In the genomic region with DNA sequence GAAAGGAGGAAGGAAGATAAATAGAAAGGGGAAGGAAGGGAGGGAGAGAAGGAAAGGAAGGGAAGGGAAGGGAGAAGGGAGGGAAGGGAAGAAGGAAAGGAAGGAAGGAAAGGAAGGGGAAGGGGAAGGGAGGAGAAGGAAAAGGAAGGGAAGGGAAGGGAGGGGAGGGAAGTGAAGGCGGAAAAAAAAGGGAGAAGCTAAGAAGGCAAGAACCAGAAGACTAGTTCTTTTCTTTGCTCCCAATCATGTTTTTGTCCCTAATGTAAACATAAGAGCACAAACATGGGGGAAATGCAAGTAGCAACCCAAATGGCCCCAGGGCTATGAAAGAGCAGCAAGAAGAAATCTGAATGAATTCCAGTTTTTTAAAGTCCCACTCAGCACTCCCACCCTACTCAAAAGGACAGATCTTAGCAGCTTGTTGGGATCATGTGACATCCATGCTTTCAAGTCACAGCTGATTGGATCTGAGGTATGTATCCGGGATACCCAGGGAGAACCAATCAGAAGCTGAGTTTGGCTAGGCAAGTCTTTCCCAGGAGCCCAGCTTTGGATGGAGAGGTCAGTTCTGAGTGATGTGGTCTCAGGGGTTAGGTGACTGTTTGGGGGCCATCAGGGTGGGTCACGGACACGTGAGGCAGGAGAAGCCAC, we compare ENCODE assay signal across 23 cellular contexts. TPM values are rescaled to one million over a fixed set of nuclear protein-coding genes. Genes with fewer than 3 reads are reported as not detected.
DNase-seq lines count a peak whose midpoint lies in the region; ATAC-seq, FAIRE-seq and TF ChIP-seq lines count a peak whose summit lies in the region.
"Had no signal": no experiment of that assay in that cellular context is flagged by ENCODE, and none has a peak within 500 bp of the region (broad histone marks: within the 10 kb centered on the region; RNA-seq: fewer than 3 reads in every experiment).

No MANE protein-coding gene starts in this region.

- POLR2A ChIA-PET in HepG2 (lab: Yijun Ruan, JAX), result interaction anchor here (1.1 kb wide), 1 partner anchor 25 kb away, joined by 4 read pairs; no protein-coding TSS in a partner anchor
- POLR2A ChIA-PET in K562 (lab: Yijun Ruan, JAX), result no interaction called here

- H3K4me3 ChIP-seq in HepG2 (replicated peaks in 1 of 3; ENCODE audit: insufficient read depth in 1 of 3, low read depth in 2 of 3, low read length in 3 of 3) (no peak overlapping the region), right lobe of liver (no peak overlapping the region), K562 (no peak overlapping the region), tibial nerve (no peak overlapping the region), MG63 (no peak overlapping the region)

- H3K4me1 ChIP-seq in HepG2 (ENCODE audit: insufficient read depth, low read length) (peaks cover 16% of the 10 kb centered on the region), right lobe of liver (peaks cover 0 to 3% (median 0%) of the 10 kb centered on the region in 4 donors), K562 (replicated peaks in 1 of 2; ENCODE audit: control insufficient read depth in 2 of 2, insufficient read depth in 2 of 2, low read length in 2 of 2) (peaks cover 0 to 22% of the 10 kb centered on the region in 2 experiments; a peak in 3 of 5 replicates), tibial nerve (peaks cover 0 to 12% (median 0%) of the 10 kb centered on the region in 4 donors)

- no peaks in the 10 kb centered on the region for H3K79me2 ChIP-seq in HepG2 (ENCODE audit: insufficient read depth, low read length)
- H3K79me2 ChIP-seq in K562 (ENCODE audit: control insufficient read depth, insufficient read depth, low read length), result no peaks in the 10 kb centered on the region

- intact Hi-C loops in HepG2 (cut with micrococcal nuclease; ENCODE audit: unreplicated experiment) (no loop called here), right lobe of liver (cut with DNase I) (no loop called here), K562 (cut with micrococcal nuclease) (no loop called here)

- H3K27me3 ChIP-seq in HepG2 (ENCODE audit: control insufficient read depth in 1 of 2, insufficient read depth in 2 of 2, low read length in 2 of 2) (no peaks in the 10 kb centered on the region), right lobe of liver (peaks cover 0 to 10% of the 10 kb centered on the region in 2 donors), K562 (ENCODE audit: control insufficient read depth in 2 of 2, insufficient read depth in 2 of 2, low read length in 2 of 2) (peaks cover 14 to 50% of the 10 kb centered on the region in 2 experiments; a peak in 4 of 5 replicates), tibial nerve (no peaks in the 10 kb centered on the region), MG63 (no peaks in the 10 kb centered on the region)

- H4K20me1 ChIP-seq in HepG2 (ENCODE audit: insufficient read depth, low read length) (peaks cover 12% of the 10 kb centered on the region; the same call in 1 of the 2 replicates), K562 (replicated peaks; ENCODE audit: control insufficient read depth, insufficient read depth, low read length) (no peaks in the 10 kb centered on the region)

- 74% methylated on average over 4 of the region's 4 CpGs for whole genome bisulfite sequencing in HepG2 (ENCODE audit: low lambda C conversion rate)
- 79% methylated on average over 3 of the region's 4 CpGs for WGBS in right lobe of liver (ENCODE audit: insufficient coverage, low coverage, low lambda C conversion rate, missing lambda C conversion rate)
- WGBS in K562 (ENCODE audit: insufficient coverage, low coverage, missing lambda C conversion rate), result 8% methylated on average over 4 of the region's 4 CpGs
- WGBS in tibial nerve, 2 donors, result 85 to 88% methylated on average over 4 of the region's 4 CpGs

- H3K36me3 ChIP-seq in HepG2 (replicated peaks in 1 of 2; ENCODE audit: control insufficient read depth in 1 of 2, insufficient read depth in 2 of 2, low read length in 2 of 2) (peaks cover 6 to 9% of the 10 kb centered on the region in 2 experiments; a peak in 3 of 5 replicates), right lobe of liver (no peaks in the 10 kb centered on the region), K562 (ENCODE audit: control insufficient read depth, insufficient read depth, low read length) (no peaks in the 10 kb centered on the region), tibial nerve (peaks cover 0 to 7% (median 0%) of the 10 kb centered on the region in 3 donors), MG63 (no peaks in the 10 kb centered on the region)

- FAIRE-seq in HepG2 (lab: Jason Lieb, UNC) (no peak), K562 (lab: Jason Lieb, UNC) (no peak)
- FAIRE-seq: D721Med, GM18507 had no signal

- DNase-seq in HepG2 (ENCODE audit: low spot score) (no peak), right lobe of liver (no peak), K562 (ENCODE audit: extremely low read depth in 1 of 4, low spot score in 3 of 4) (peak in 1 of 4 experiments; percentile 49), left kidney (ENCODE audit: low read depth, low spot score) (peak; percentile 88), tibial nerve (ENCODE audit: low spot score in 2 of 2) (no peak), NCI-H2029 treated with DMSO at 0.1 percent for 48 hours (lab: John Stamatoyannopoulos, UW) (no peak), germinal center (ENCODE audit: low spot score) (no peak), MG63 (no peak)
- DNase-seq: 8988T; CD4-positive, alpha-beta T cell; KBM-7; NCI-H1048; NCI-H1694; NCI-H2081; NCI-H226; NCI-H510A; SHP77 had no signal

- H3K4me2 ChIP-seq in HepG2 (ENCODE audit: low read depth, low read length) (no peak overlapping the region), K562 (ENCODE audit: insufficient read depth, low read length) (no peak overlapping the region)

- in situ Hi-C loops in HepG2 (cut with HindIII; ENCODE audit: extremely low pct_ligation_motif_present, low pct_unique_long_range_greater_than_20kb) (no loop called here), K562 (cut with MboI) (no loop called here)

- TF ChIP-seq POLR2A in HepG2 (IDR thresholded peaks at IDR 0.05; ENCODE audit: insufficient read depth in 1 of 2, low read depth in 2 of 2, low read length in 2 of 2) (no peak), right lobe of liver (IDR thresholded peaks at IDR 0.05) (no peak), K562 (conservative IDR thresholded peaks at IDR 0.05) (no peak), tibial nerve (IDR thresholded peaks at IDR 0.05) (no peak)

- ATAC-seq in HepG2, result no peak
- ATAC-seq in right lobe of liver, result no peak
- no peak for ATAC-seq in K562

- H3K27ac ChIP-seq in HepG2 (ENCODE audit: extremely low read length, insufficient read depth, low read length) (no peak overlapping the region), right lobe of liver (no peak overlapping the region), K562 (ENCODE audit: extremely low read depth, low read depth, low read length) (no peak overlapping the region), tibial nerve (no peak overlapping the region)
- H3K27ac ChIP-seq: HL-60, RWPE1 had no signal

- H3K9me3 ChIP-seq in HepG2 (ENCODE audit: low read length) (no peaks in the 10 kb centered on the region), right lobe of liver (no peaks in the 10 kb centered on the region), K562 (replicated peaks; ENCODE audit: control insufficient read depth, insufficient read depth, low read depth, low read length) (no peaks in the 10 kb centered on the region), tibial nerve (no peaks in the 10 kb centered on the region), MG63 (no peaks in the 10 kb centered on the region)

- no peaks in the 10 kb centered on the region for H3K9me1 ChIP-seq in K562 (ENCODE audit: control insufficient read depth, insufficient read depth, low read length)

- no peak for TF ChIP-seq CTCF in HepG2 (CRISPR knock-in tag; IDR thresholded peaks at IDR 0.05)
- TF ChIP-seq CTCF in right lobe of liver (IDR thresholded peaks at IDR 0.05), result no peak
- TF ChIP-seq CTCF in K562 (IDR thresholded peaks at IDR 0.05 in 2 of 3, conservative IDR thresholded peaks at IDR 0.05 in 1 of 3; ENCODE audit: insufficient read depth in 2 of 3, low read depth in 1 of 3, low read length in 3 of 3), result no peak
- no peak for TF ChIP-seq CTCF in tibial nerve (IDR thresholded peaks at IDR 0.05)

- TF ChIP-seq EP300 in HepG2 (IDR thresholded peaks at IDR 0.05; ENCODE audit: low read depth in 2 of 2, low read length in 2 of 2) (no peak), HepG2 (CRISPR knock-in tag; IDR thresholded peaks at IDR 0.05; ENCODE audit: borderline replicate concordance) (no peak), K562 (IDR thresholded peaks at IDR 0.05; ENCODE audit: low read length) (no peak), tibial nerve (IDR thresholded peaks at IDR 0.05) (no peak)

- CTCF ChIA-PET in HepG2 (lab: Yijun Ruan, JAX; ENCODE audit: low intra/inter-chr PET ratio, low total read pairs), result no interaction called here
- CTCF ChIA-PET in K562 (lab: Yijun Ruan, JAX; ENCODE audit: low intra/inter-chr PET ratio), result no interaction called here

- H2AFZ ChIP-seq in HepG2 (ENCODE audit: low read length), result no peak overlapping the region
- H2AFZ ChIP-seq in K562 (ENCODE audit: low read depth, low read length), result no peak overlapping the region

- no TSS peak for BruUV-seq in HepG2 (replicated peaks; lab: Mats Ljungman, UMichigan)
- no TSS peak for BruUV-seq in K562 (replicated peaks; lab: Mats Ljungman, UMichigan)

- no peak overlapping the region for H3K9ac ChIP-seq in HepG2 (ENCODE audit: insufficient read depth, low read depth, low read length)
- H3K9ac ChIP-seq in K562 (ENCODE audit: insufficient read depth in 1 of 2, low read depth in 2 of 2, low read length in 2 of 2), result no peak overlapping the region

- TF ChIP-seq RAD21 in HepG2 (CRISPR knock-in tag; IDR thresholded peaks at IDR 0.05), result no peak
- TF ChIP-seq RAD21 in K562 (CRISPR knock-in tag; conservative IDR thresholded peaks at IDR 0.05 in 1 of 2, IDR thresholded peaks at IDR 0.05 in 1 of 2), result no peak

RNA-seq across cellular contexts. Expression of gene FHAD1, which starts 24.2 kb away (rescaled TPM):
- total RNA-seq in HepG2 (2016; rRNA removed; fragmentation: Illumina TruSeq; extraction: Trizol) (not detected in 2 replicates), right lobe of liver (under 1 TPM in 3 of 6 experiments, not detected in 3; 0.06 to 0.53 (median 0.12) TPM), K562 (2014; rRNA removed) (1.4 and 3.1 TPM in 2 replicates), K562 (2014; rRNA removed; fragmentation: Illumina TruSeq; extraction: Trizol) (1.5 and 1.8 TPM in 2 replicates), K562 (2015; rRNA removed; fragmentation: Illumina TruSeq; extraction: Trizol) (2.1 and 2.2 TPM in 2 replicates), K562 (2021) (1.3 and 1.6 TPM in 2 replicates), tibial nerve (under 1 TPM in 2 of 4 donors, not detected in 2; 0.30 to 0.63 TPM)
- not detected in 2 replicates for total RNA-seq in HepG2 (2016; cell fraction: cytosol; rRNA removed; fragmentation: Illumina TruSeq; extraction: Trizol; ENCODE audit: low read depth)
- total RNA-seq in HepG2 (2016; cell fraction: insoluble cytoplasmic fraction; rRNA removed; fragmentation: Illumina TruSeq; extraction: Trizol), result not detected in 2 replicates
- not detected in 2 replicates for total RNA-seq in HepG2 (2016; cell fraction: membrane; rRNA removed; fragmentation: Illumina TruSeq; extraction: Trizol)
- total RNA-seq in HepG2 (2016; cell fraction: nucleus; rRNA removed; fragmentation: Illumina TruSeq; extraction: Trizol), result not detected in 2 replicates
- polyA plus RNA-seq in HepG2 (2011; rRNA removed) (not detected in 2 replicates), K562 (2011; rRNA removed) (0.01 TPM in 1 of 2 replicates, not detected in the other), K562 (2014; fragmentation: Illumina TruSeq; extraction: Trizol) (1.4 and 2.1 TPM in 2 replicates), K562 (2014; fragmentation: Nextera tagmentation; extraction: Ambion mirVana) (under 1 TPM; 0.32 to 0.45 TPM), K562 (2014; rRNA removed) (1.7 and 1.9 TPM in 2 replicates)
- 0.01 and 0.03 TPM in 2 replicates for polyA plus RNA-seq in HepG2 (2011; cell fraction: cytosol; rRNA removed)
- polyA plus RNA-seq in HepG2 (2011; cell fraction: nucleus; rRNA removed), result 0.03 and 0.08 TPM in 2 replicates
- 0.08 and 0.11 TPM in 2 replicates for polyA plus RNA-seq in HepG2 (2012)
- not detected in 2 replicates for polyA plus RNA-seq in HepG2 (2016; cell fraction: cytosol; fragmentation: Illumina TruSeq; extraction: Trizol; ENCODE audit: low read depth)
- not detected in 2 replicates for polyA plus RNA-seq in HepG2 (2016; cell fraction: insoluble cytoplasmic fraction; fragmentation: Illumina TruSeq; extraction: Trizol; ENCODE audit: low read depth)
- polyA plus RNA-seq in HepG2 (2016; cell fraction: membrane; fragmentation: Illumina TruSeq; extraction: Trizol; ENCODE audit: low read depth), result not detected in 2 replicates
- polyA plus RNA-seq in HepG2 (2016; cell fraction: nucleus; fragmentation: Illumina TruSeq; extraction: Trizol; ENCODE audit: insufficient read depth, low read depth), result 0.27 TPM in 1 of 2 replicates, not detected in the other
- polyA minus RNA-seq in HepG2 (2011; rRNA and poly(A)+ RNA removed; ENCODE audit: low replicate concordance), result 0.04 and 0.80 TPM in 2 replicates
- not detected in 2 replicates for polyA minus RNA-seq in HepG2 (2011; cell fraction: cytosol; rRNA and poly(A)+ RNA removed)
- not detected in 2 replicates for polyA minus RNA-seq in HepG2 (2011; cell fraction: nucleus; rRNA and poly(A)+ RNA removed)
- total RNA-seq in K562 (2011; cell fraction: chromatin; rRNA removed; ENCODE audit: low replicate concordance), result 0.12 and 0.19 TPM in 2 replicates
- total RNA-seq in K562 (2011; cell fraction: nucleolus; rRNA removed), result not detected in 2 replicates
- total RNA-seq in K562 (2011; cell fraction: nucleoplasm; rRNA removed), result 0.07 TPM in 1 of 2 replicates, not detected in the other
- 0.04 TPM in 1 of 2 replicates, not detected in the other for polyA plus RNA-seq in K562 (2011; cell fraction: cytosol; rRNA removed)
- polyA plus RNA-seq in K562 (2011; cell fraction: nucleus; rRNA removed), result 0.06 and 0.10 TPM in 2 replicates
- 1.8 and 5.7 TPM in 2 replicates for polyA plus RNA-seq in K562 (2012)
- polyA minus RNA-seq in K562 (2011; rRNA and poly(A)+ RNA removed), result not detected in 2 replicates
- not detected in 2 replicates for polyA minus RNA-seq in K562 (2011; cell fraction: cytosol; rRNA and poly(A)+ RNA removed)
- polyA minus RNA-seq in K562 (2011; cell fraction: nucleus; rRNA and poly(A)+ RNA removed), result not detected in 2 replicates
- 0.33 and 1.1 TPM in 2 replicates for total RNA-seq in MG63 (2014; rRNA removed; shearing (Covaris generic); ENCODE audit: low replicate concordance)
- total RNA-seq: CD4-positive, alpha-beta T cell; MCF 10A had no signal
- polyA plus RNA-seq: BJ had no signal

Comparison
In these comparisons a context has a peak if more than half of its experiments do, and no peak if none do; other contexts are left out.
1. Of the 241 proteins assayed by ChIP-seq in both HepG2 and K562: peak only in HepG2: HNRNPK, POLR2G and RBM22; only in K562: ELF4, HBP1, TFE3, USF2 and ZBTB26; in both: PCBP2 and ZNF512; in neither: 230; mixed calls (peak in some experiments, not most) for 1.